17 cellular contexts compared by ENCODE assay signal in the genomic region with DNA sequence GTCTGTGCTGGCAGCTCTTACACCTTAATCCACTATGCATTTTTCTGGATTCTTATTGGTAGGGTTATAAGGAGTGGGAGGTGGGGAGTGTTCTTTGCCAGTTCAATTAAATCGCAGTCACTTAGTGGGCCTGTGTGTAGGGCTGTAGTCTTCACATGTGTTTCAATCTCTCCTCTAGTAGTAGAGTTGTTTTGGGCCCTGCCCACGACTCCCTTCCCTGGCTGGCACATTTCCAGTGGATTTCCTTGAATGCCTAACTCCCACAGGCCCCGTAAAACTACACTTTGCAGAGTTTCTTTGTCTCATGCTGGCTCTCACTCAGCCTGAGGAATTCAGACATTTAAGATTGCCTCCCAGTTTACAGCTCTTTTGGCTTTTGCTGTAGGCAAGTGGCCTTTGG.
DNase-seq lines count a peak whose midpoint lies in the region; ATAC-seq and TF ChIP-seq lines count a peak whose summit lies in the region.
"Had no signal": no experiment of that assay in that cellular context is flagged by ENCODE, and none has a peak within 500 bp of the region (broad histone marks: within the 10 kb centered on the region; RNA-seq: fewer than 3 reads in every experiment).

No MANE protein-coding gene starts in this region.

- H3K36me3 Mint-ChIP-seq in stimulated activated memory B cell treated with anti-CD40 and anti-IgM and Interleukin-4, amounts not matched to agents 10 μg/mL and 1 μg/mL and 100 μg/mL, for 72 hours = no peaks in the 10 kb centered on the region
- H3K36me3 Mint-ChIP-seq in type B pancreatic cell = no peaks in the 10 kb centered on the region

- no peaks in the 10 kb centered on the region for H3K9me3 ChIP-seq in HUES64 (ENCODE audit: insufficient read depth, low read depth, low read length)
- no peaks in the 10 kb centered on the region for H3K9me3 ChIP-seq in body of pancreas
- no peaks in the 10 kb centered on the region for H3K9me3 ChIP-seq in mesodermal cell (ENCODE audit: control insufficient read depth, low read length)
- H3K9me3 ChIP-seq: gastrocnemius medialis, ovary, Peyer's patch had no signal

- intact Hi-C loops in body of pancreas (cut with DNase I) = no loop called here

- H3K27ac ChIP-seq in HUES64 (ENCODE audit: low read depth, low read length) (peak overlapping the region; percentile 2; the same call in 1 of the 2 replicates), body of pancreas (no peak overlapping the region), mesodermal cell (ENCODE audit: low read depth, low read length, severe bottlenecking) (peak overlapping the region; percentile 74)
- H3K27ac ChIP-seq: gastrocnemius medialis, left ventricle myocardium inferior, ovary, Peyer's patch had no signal

- TF ChIP-seq CTCF in body of pancreas (IDR thresholded peaks at IDR 0.05) = no peak
- no peak for TF ChIP-seq CTCF in type B pancreatic cell (conservative IDR thresholded peaks at IDR 0.05)

- no peak overlapping the region for H3K27ac Mint-ChIP-seq in stimulated activated memory B cell treated with anti-CD40 and anti-IgM and Interleukin-4, amounts not matched to agents 10 μg/mL and 1 μg/mL and 100 μg/mL, for 72 hours
- no peak overlapping the region for H3K27ac Mint-ChIP-seq in type B pancreatic cell
- H3K27ac Mint-ChIP-seq: dendritic cell treated with granulocyte-macrophage colony-stimulating factor and Interleukin-4, amounts not matched to agents 40 ng/mL and 50 ng/mL, for 4 days; T-helper 2 cell treated with Interferon-gamma antibody and Interleukin-4, amounts not matched to agents 5 μg/mL and 100 μg/mL, for 36 hours had no signal

- no peak overlapping the region for H3K4me3 Mint-ChIP-seq in stimulated activated memory B cell treated with anti-CD40 and anti-IgM and Interleukin-4, amounts not matched to agents 10 μg/mL and 1 μg/mL and 100 μg/mL, for 72 hours
- H3K4me3 Mint-ChIP-seq in type B pancreatic cell = no peak overlapping the region
- H3K4me3 Mint-ChIP-seq: dendritic cell treated with granulocyte-macrophage colony-stimulating factor and Interleukin-4, amounts not matched to agents 40 ng/mL and 50 ng/mL, for 4 days; T-helper 2 cell treated with Interferon-gamma antibody and Interleukin-4, amounts not matched to agents 5 μg/mL and 100 μg/mL, for 36 hours had no signal

- peaks cover 11% of the 10 kb centered on the region for H3K9me3 Mint-ChIP-seq in stimulated activated memory B cell treated with anti-CD40 and anti-IgM and Interleukin-4, amounts not matched to agents 10 μg/mL and 1 μg/mL and 100 μg/mL, for 72 hours
- H3K9me3 Mint-ChIP-seq in type B pancreatic cell = no peaks in the 10 kb centered on the region
- H3K9me3 Mint-ChIP-seq: T-helper 2 cell treated with Interferon-gamma antibody and Interleukin-4, amounts not matched to agents 5 μg/mL and 100 μg/mL, for 36 hours had no signal

- H3K27me3 Mint-ChIP-seq in stimulated activated memory B cell treated with anti-CD40 and anti-IgM and Interleukin-4, amounts not matched to agents 10 μg/mL and 1 μg/mL and 100 μg/mL, for 72 hours = no peaks in the 10 kb centered on the region
- H3K27me3 Mint-ChIP-seq in type B pancreatic cell = peaks cover 20% of the 10 kb centered on the region
- H3K27me3 Mint-ChIP-seq: dendritic cell treated with granulocyte-macrophage colony-stimulating factor and Interleukin-4, amounts not matched to agents 40 ng/mL and 50 ng/mL, for 4 days had no signal

- H3K27me3 ChIP-seq in HUES64 (ENCODE audit: insufficient read depth, low read length) (no peaks in the 10 kb centered on the region), body of pancreas (no peaks in the 10 kb centered on the region)
- H3K27me3 ChIP-seq: gastrocnemius medialis, ovary, Peyer's patch had no signal

- no peak for TF ChIP-seq POLR2A in body of pancreas (IDR thresholded peaks at IDR 0.05)

- no peak overlapping the region for H3K4me3 ChIP-seq in HUES64 (ENCODE audit: low read length)
- H3K4me3 ChIP-seq in body of pancreas = no peak overlapping the region
- H3K4me3 ChIP-seq in mesodermal cell (ENCODE audit: extremely low read depth, insufficient read depth, low read length, poor library complexity, severe bottlenecking) = no peak overlapping the region
- H3K4me3 ChIP-seq: gastrocnemius medialis, left ventricle myocardium inferior, ovary, Peyer's patch had no signal

- H3K9ac ChIP-seq in HUES64 (ENCODE audit: low read depth, low read length) = no peak overlapping the region

- no peaks in the 10 kb centered on the region for H3K4me1 Mint-ChIP-seq in stimulated activated memory B cell treated with anti-CD40 and anti-IgM and Interleukin-4, amounts not matched to agents 10 μg/mL and 1 μg/mL and 100 μg/mL, for 72 hours
- H3K4me1 Mint-ChIP-seq in type B pancreatic cell (ENCODE audit: unreplicated experiment) = peaks cover 4% of the 10 kb centered on the region

- WGBS in HUES64 = 75% methylated on average over 3 of the region's 3 CpGs
- 42 to 47% methylated on average over 3 of the region's 3 CpGs for WGBS in body of pancreas, 2 donors
- 55 to 65% methylated on average over 2 to 3 of the region's 3 CpGs for WGBS in mesodermal cell (ENCODE audit: insufficient coverage in 2 of 2), 2 experiments

- peaks cover 7% of the 10 kb centered on the region for H3K4me1 ChIP-seq in HUES64 (ENCODE audit: insufficient read depth, low read length)
- no peaks in the 10 kb centered on the region for H3K4me1 ChIP-seq in body of pancreas
- peaks cover 13% of the 10 kb centered on the region for H3K4me1 ChIP-seq in mesodermal cell (ENCODE audit: control insufficient read depth, insufficient read depth, low read length, poor library complexity, severe bottlenecking)
- H3K4me1 ChIP-seq: gastrocnemius medialis, left ventricle myocardium inferior, Peyer's patch had no signal

- DNase-seq in COLO829 (ENCODE audit: low spot score) (peak; percentile 11), body of pancreas (peak in 3 of 4 donors; percentile 8 to 20 (median 8)), NCI-H2171 (lab: John Stamatoyannopoulos, UW) (no peak), mesenteric fat pad (ENCODE audit: low spot score) (no peak), type B pancreatic cell (ENCODE audit: extremely low spot score, unreplicated experiment) (no peak)
- DNase-seq: activated naive CD4-positive, alpha-beta T cell treated with anti-CD3 and anti-CD28 coated beads, Interleukin-2, amount 50 U/mL, for 16 hours; DMS79 treated with DMSO at 0.1 percent for 48 hours; gastrocnemius medialis; left ventricle myocardium inferior; ovary; Peyer's patch; stimulated activated naive CD4-positive, alpha-beta T cell treated with Interleukin-2 at 50 U/mL for 16 hours had no signal

- no peak for ATAC-seq in body of pancreas
- ATAC-seq in stimulated activated memory B cell treated with anti-CD40 and anti-IgM and Interleukin-4, amounts not matched to agents 10 μg/mL and 1 μg/mL and 100 μg/mL, for 72 hours = no peak
- ATAC-seq: gastrocnemius medialis had no signal

- H3K36me3 ChIP-seq in HUES64 (ENCODE audit: insufficient read depth, low read length) (no peaks in the 10 kb centered on the region), body of pancreas (replicated peaks in 1 of 2; ENCODE audit: insufficient read depth in 1 of 2, low read depth in 2 of 2) (no peaks in the 10 kb centered on the region), mesodermal cell (ENCODE audit: control insufficient read depth, insufficient read depth, low read length) (no peaks in the 10 kb centered on the region)
- H3K36me3 ChIP-seq: gastrocnemius medialis, left ventricle myocardium inferior, ovary, Peyer's patch had no signal

Comparison
In these comparisons a context has a peak if more than half of its experiments do, and no peak if none do; other contexts are left out.
1. DNase-seq: peak in COLO829 (single experiment) and body of pancreas (3 of 4); none in NCI-H2171 (single experiment), mesenteric fat pad (single experiment) and type B pancreatic cell (single experiment).
2. H3K27ac ChIP-seq: peak in HUES64 (single experiment) and mesodermal cell (single experiment); none in body of pancreas (0 of 4).